Comparison of ENCODE assay signal across 31 cellular contexts in the genomic region with DNA sequence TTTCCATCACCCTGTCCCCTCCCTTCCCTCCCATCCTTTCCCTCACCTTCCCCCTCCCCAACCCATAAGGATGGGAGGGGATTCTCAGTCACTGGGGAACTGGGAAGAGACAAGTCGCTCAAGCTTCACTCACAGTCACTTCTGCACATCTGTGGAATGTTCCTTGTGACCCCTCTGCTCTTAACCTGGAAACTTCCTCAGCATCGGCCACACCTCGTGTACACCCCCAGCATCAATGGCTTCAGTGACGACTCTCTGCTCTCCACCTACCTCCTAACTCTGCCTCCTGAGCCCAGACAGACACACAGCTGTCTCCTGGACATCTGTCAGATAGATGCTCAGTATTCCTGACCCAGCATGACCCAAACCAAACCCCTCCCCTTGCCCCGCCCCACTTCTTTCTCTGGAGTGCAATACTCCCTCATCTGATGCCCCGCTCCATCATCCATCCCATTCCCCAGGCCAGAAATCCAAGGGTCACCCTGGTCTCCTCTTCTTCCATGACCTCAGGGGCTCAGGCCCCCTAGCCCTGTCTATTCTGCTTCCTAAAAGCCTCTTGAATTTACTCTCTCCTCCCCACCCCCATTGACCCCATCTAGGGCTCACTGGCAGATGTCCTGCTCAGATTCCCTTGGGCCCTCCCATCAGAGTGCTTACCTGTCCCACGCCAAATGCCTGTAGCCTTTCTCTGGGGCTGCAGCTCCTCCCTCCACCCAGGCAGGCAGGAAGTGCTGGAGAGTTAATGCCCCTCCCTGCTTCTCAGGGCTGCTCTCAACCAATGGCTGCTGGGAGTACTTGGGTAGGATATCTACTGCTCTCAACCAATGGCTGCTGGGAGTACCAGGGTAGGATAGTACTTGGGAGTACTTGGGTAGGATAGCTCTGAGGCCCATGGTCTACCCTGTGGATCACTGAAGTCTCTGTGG.
DNase-seq lines count a peak whose midpoint lies in the region; ATAC-seq and TF ChIP-seq lines count a peak whose summit lies in the region.
"Had no signal": no experiment of that assay in that cellular context is flagged by ENCODE, and none has a peak within 500 bp of the region (broad histone marks: within the 10 kb centered on the region; RNA-seq: fewer than 3 reads in every experiment).

No MANE protein-coding gene starts in this region.

- H3K36me3 ChIP-seq in GM23338 (ENCODE audit: insufficient read depth) (no peaks in the 10 kb centered on the region), HCT116 (ENCODE audit: control insufficient read depth in 1 of 2, insufficient read depth in 2 of 2, low read length in 2 of 2) (no peaks in the 10 kb centered on the region), upper lobe of left lung (no peaks in the 10 kb centered on the region)
- H3K36me3 ChIP-seq: BLaER1, ovary, thoracic aorta had no signal

- 61 to 73% methylated on average over 7 of the region's 7 CpGs for WGBS in upper lobe of left lung, 2 donors

- POLR2A ChIA-PET in HCT116 (lab: Charles Lee), result no interaction called here

- ATAC-seq in GM23338, result peak; percentile 82
- ATAC-seq in HCT116, result peak; percentile 30; the same call in 1 of the 2 replicates
- no peak for ATAC-seq in sciatic nerve
- no peak for ATAC-seq in upper lobe of left lung (ENCODE audit: low FRiP score in 2 of 2)
- ATAC-seq: activated CD8-positive, alpha-beta T cell treated with anti-CD3 and anti-CD28 coated beads, Interleukin-2, amount 10 ng/mL, durations not matched to agents 7 days and 5 days; left colon; Right ventricle myocardium inferior; SK-N-SH treated with all-trans-retinoic acid at 6 μM for 48 hours had no signal

- peaks cover 6% of the 10 kb centered on the region for H3K27me3 Mint-ChIP-seq in GM23338 (ENCODE audit: insufficient read depth, low read depth, poor library complexity)

- DNase-seq in GM23338 (ENCODE audit: low spot score) (peak; percentile 49), HCT116 (ENCODE audit: low read depth, low spot score) (no peak), coronary artery (ENCODE audit: low spot score) (peak; percentile 62), sciatic nerve (ENCODE audit: low spot score) (peak; percentile 45), anterior cingulate cortex (lab: John Stamatoyannopoulos, UW) (no peak), upper lobe of left lung (no peak), SKM-1 (lab: John Stamatoyannopoulos, UW; ENCODE audit: unreplicated experiment) (no peak)
- DNase-seq: activated CD8-positive, alpha-beta T cell treated with anti-CD3 and anti-CD28 coated beads, Interleukin-2, amount 10 ng/mL, durations not matched to agents 7 days and 5 days; activated naive CD8-positive, alpha-beta T cell treated with anti-CD3 and anti-CD28 coated beads for 36 hours; COR-L47; effector CD8-positive, alpha-beta T cell; hypothalamus; immature natural killer cell; IMR-90; left colon; NCI-H1048; NCI-H1694; nephron progenitor cell; ovary; PC-9; retina; stimulated activated CD4-positive, alpha-beta T cell treated with anti-CD3 and anti-CD28 coated beads, Interleukin-1b, Interleukin-23, amount 100 ng/mL, for 48 hours; stimulated activated naive CD4-positive, alpha-beta T cell treated with Interleukin-2 at 50 U/mL for 16 hours; T-helper 2 cell had no signal

- TF ChIP-seq CTCF in GM23338 (conservative IDR thresholded peaks at IDR 0.05; ENCODE audit: low read depth in 2 of 2), result no peak
- TF ChIP-seq CTCF in HCT116 (IDR thresholded peaks at IDR 0.05 in 2 of 3, conservative IDR thresholded peaks at IDR 0.05 in 1 of 3; ENCODE audit: borderline replicate concordance in 1 of 3, insufficient read depth in 1 of 3, low read depth in 2 of 3, low read length in 2 of 3), result no peak
- TF ChIP-seq CTCF in coronary artery (IDR thresholded peaks at IDR 0.05), result no peak
- TF ChIP-seq CTCF in upper lobe of left lung (IDR thresholded peaks at IDR 0.05), result no peak

- no peaks in the 10 kb centered on the region for H3F3A ChIP-seq in GM23338 (replicated peaks; ENCODE audit: low read depth)

- RAD21 ChIA-PET in HCT116 (lab: Charles Lee; ENCODE audit: low non-redundant PET in 1 of 2, low total read pairs in 2 of 2, uncharacterized antibody in 2 of 2, unreplicated experiment in 2 of 2), result no interaction called here

- peak overlapping the region; percentile 82; the same call in 1 of the 2 replicates for H2AFZ ChIP-seq in GM23338
- no peak overlapping the region for H2AFZ ChIP-seq in HCT116 (ENCODE audit: low read depth, low read length, poor library complexity, severe bottlenecking)
- H2AFZ ChIP-seq: PC-9 had no signal

- H4K20me1 ChIP-seq in GM23338 (replicated peaks; ENCODE audit: insufficient read depth) (no peaks in the 10 kb centered on the region), HCT116 (ENCODE audit: insufficient read depth) (no peaks in the 10 kb centered on the region)
- H4K20me1 ChIP-seq: BLaER1 had no signal

- CTCF ChIA-PET in HCT116 (lab: Charles Lee), result interaction anchor here (2.2 kb wide), 1 partner anchor 10 kb away, joined by 9 read pairs; no protein-coding TSS in a partner anchor

- no peak for TF ChIP-seq EP300 in upper lobe of left lung (IDR thresholded peaks at IDR 0.05)

- no peaks in the 10 kb centered on the region for H3K36me3 Mint-ChIP-seq in GM23338 (ENCODE audit: low read depth)
- H3K36me3 Mint-ChIP-seq: activated naive CD8-positive, alpha-beta T cell treated with anti-CD3 and anti-CD28 coated beads for 36 hours; immature natural killer cell had no signal

- H3K4me1 Mint-ChIP-seq in GM23338, result peaks cover 8% of the 10 kb centered on the region; the same call in 2 of the 3 replicates
- H3K4me1 Mint-ChIP-seq: activated naive CD8-positive, alpha-beta T cell treated with anti-CD3 and anti-CD28 coated beads for 36 hours; immature natural killer cell; nephron progenitor cell had no signal

- intact Hi-C loops in HCT116 (cut with micrococcal nuclease) (no loop called here), sciatic nerve (cut with DNase I) (no loop called here)

- H3K4me3 ChIP-seq in GM23338 (no peak overlapping the region), HCT116 (replicated peaks in 1 of 2; ENCODE audit: low read depth in 1 of 2, low read length in 2 of 2) (no peak overlapping the region), coronary artery (no peak overlapping the region), upper lobe of left lung (no peak overlapping the region)
- H3K4me3 ChIP-seq: BLaER1, ovary, PC-9, smooth muscle cell, thoracic aorta had no signal

- BruUV-seq in HCT116 (replicated peaks; lab: Mats Ljungman, UMichigan), result no TSS peak

- no peak for TF ChIP-seq POLR2A in HCT116 (IDR thresholded peaks at IDR 0.05; ENCODE audit: borderline replicate concordance, extremely low read depth, insufficient read depth, insufficient read length)
- TF ChIP-seq POLR2A in upper lobe of left lung (IDR thresholded peaks at IDR 0.05), result no peak

- no peak overlapping the region for H3K27ac ChIP-seq in GM23338 (ENCODE audit: low read depth)
- no peak overlapping the region for H3K27ac ChIP-seq in HCT116 (ENCODE audit: low read depth, low read length)
- H3K27ac ChIP-seq in coronary artery, result no peak overlapping the region
- no peak overlapping the region for H3K27ac ChIP-seq in upper lobe of left lung
- H3K27ac ChIP-seq: BLaER1, epithelial cell of prostate, ovary, PC-9, thoracic aorta had no signal

- no peak overlapping the region for H3K9ac ChIP-seq in HCT116 (ENCODE audit: low read length)
- H3K9ac ChIP-seq: BLaER1 had no signal

- H3K9me3 Mint-ChIP-seq in GM23338, result no peaks in the 10 kb centered on the region
- H3K9me3 Mint-ChIP-seq: activated naive CD8-positive, alpha-beta T cell treated with anti-CD3 and anti-CD28 coated beads for 36 hours; activated T-helper 2 cell treated with anti-CD3 and anti-CD28 coated beads, Interferon-gamma antibody, Interleukin-2, Interleukin-4, amounts not matched to agents 10 μg/mL and 5 μg/mL and 100 μg/mL, durations not matched to agents 14 hours and 24 hours and 36 hours; immature natural killer cell; nephron progenitor cell had no signal

- H3K9me2 ChIP-seq in GM23338 (ENCODE audit: insufficient read depth) (no peaks in the 10 kb centered on the region), HCT116 (ENCODE audit: insufficient read depth) (no peaks in the 10 kb centered on the region)

- H3K9me3 ChIP-seq in HCT116 (ENCODE audit: control insufficient read depth in 1 of 2, insufficient read depth in 1 of 2, low read depth in 1 of 2, low read length in 2 of 2) (no peaks in the 10 kb centered on the region), upper lobe of left lung (no peaks in the 10 kb centered on the region)
- H3K9me3 ChIP-seq: BLaER1, ovary, thoracic aorta had no signal

- H3K4me3 Mint-ChIP-seq in GM23338, result no peak overlapping the region
- H3K4me3 Mint-ChIP-seq: activated CD8-positive, alpha-beta T cell treated with anti-CD3 and anti-CD28 coated beads, Interleukin-2, amount 10 ng/mL, durations not matched to agents 7 days and 5 days; activated naive CD8-positive, alpha-beta T cell treated with anti-CD3 and anti-CD28 coated beads for 36 hours; immature natural killer cell; nephron progenitor cell had no signal

- no peak for TF ChIP-seq RAD21 in HCT116 (IDR thresholded peaks at IDR 0.05; ENCODE audit: low read depth)

- H3K27ac Mint-ChIP-seq in GM23338, result no peak overlapping the region
- H3K27ac Mint-ChIP-seq: activated CD8-positive, alpha-beta T cell treated with anti-CD3 and anti-CD28 coated beads, Interleukin-2, amount 10 ng/mL, durations not matched to agents 7 days and 5 days; activated naive CD8-positive, alpha-beta T cell treated with anti-CD3 and anti-CD28 coated beads for 36 hours; activated T-helper 2 cell treated with anti-CD3 and anti-CD28 coated beads, Interferon-gamma antibody, Interleukin-2, Interleukin-4, amounts not matched to agents 10 μg/mL and 5 μg/mL and 100 μg/mL, durations not matched to agents 14 hours and 24 hours and 36 hours; immature natural killer cell; nephron progenitor cell had no signal

- H3K79me2 ChIP-seq in GM23338 (replicated peaks; ENCODE audit: insufficient read depth) (no peaks in the 10 kb centered on the region), HCT116 (ENCODE audit: insufficient read depth, low read length) (no peaks in the 10 kb centered on the region)

- peaks cover 6% of the 10 kb centered on the region; the same call in 1 of the 2 replicates for H3K4me1 ChIP-seq in GM23338 (ENCODE audit: insufficient read depth)
- no peaks in the 10 kb centered on the region for H3K4me1 ChIP-seq in HCT116 (ENCODE audit: control insufficient read depth in 1 of 2, insufficient read depth in 2 of 2, low read length in 2 of 2)
- H3K4me1 ChIP-seq in upper lobe of left lung, result no peaks in the 10 kb centered on the region

- no peak overlapping the region for H3K4me2 ChIP-seq in GM23338
- no peak overlapping the region for H3K4me2 ChIP-seq in HCT116 (ENCODE audit: low read length)
- H3K4me2 ChIP-seq: BLaER1, PC-9, smooth muscle cell had no signal

- H3K27me3 ChIP-seq in GM23338 (ENCODE audit: insufficient read depth) (no peaks in the 10 kb centered on the region), HCT116 (ENCODE audit: insufficient read depth, low read length) (no peaks in the 10 kb centered on the region), upper lobe of left lung (no peaks in the 10 kb centered on the region)
- H3K27me3 ChIP-seq: BLaER1, ovary had no signal

TF ChIP-seq in HCT116, 20 proteins besides CTCF, POLR2A, EP300 and RAD21:
- no peak for TF ChIP-seq CEBPB (IDR thresholded peaks at IDR 0.05; ENCODE audit: low read depth)
- no peak for TF ChIP-seq ZNF274 (IDR thresholded peaks at IDR 0.05; ENCODE audit: low read depth, low read length)

Comparison
In these comparisons a context has a peak if more than half of its experiments do, and no peak if none do; other contexts are left out.
1. ATAC-seq: peak in GM23338 (single experiment) and HCT116 (single experiment); none in sciatic nerve (single experiment) and upper lobe of left lung (0 of 2).
2. DNase-seq: peak in GM23338 (single experiment), coronary artery (single experiment) and sciatic nerve (single experiment); none in HCT116 (single experiment), anterior cingulate cortex (0 of 58), upper lobe of left lung (0 of 2) and SKM-1 (single experiment).